Comparison of ENCODE assay signal across 9 cellular contexts in genomic region chr4:113278324-113278934, GRCh38.
DNase-seq lines count a peak whose midpoint lies in the region; ATAC-seq and TF ChIP-seq lines count a peak whose summit lies in the region.
"Had no signal": no experiment of that assay in that cellular context is flagged by ENCODE, and none has a peak within 500 bp of the region (broad histone marks: within the 10 kb centered on the region; RNA-seq: fewer than 3 reads in every experiment).

No MANE protein-coding gene starts in this region.

- H3K36me3 Mint-ChIP-seq in CD8-positive, alpha-beta memory T cell, result no peaks in the 10 kb centered on the region
- H3K36me3 Mint-ChIP-seq in naive thymus-derived CD8-positive, alpha-beta T cell, result no peaks in the 10 kb centered on the region
- H3K36me3 Mint-ChIP-seq: activated naive CD4-positive, alpha-beta T cell treated with anti-CD3 and anti-CD28 coated beads, Interleukin-2, amount 50 U/mL, for 24 hours had no signal

- no peaks in the 10 kb centered on the region for H3K4me1 Mint-ChIP-seq in CD8-positive, alpha-beta memory T cell
- no peaks in the 10 kb centered on the region for H3K4me1 Mint-ChIP-seq in naive thymus-derived CD8-positive, alpha-beta T cell
- H3K4me1 Mint-ChIP-seq: activated naive CD4-positive, alpha-beta T cell treated with anti-CD3 and anti-CD28 coated beads, Interleukin-2, amount 50 U/mL, for 24 hours had no signal

- POLR2A ChIA-PET in CD8-positive, alpha-beta memory T cell (lab: Charles Lee), result no interaction called here
- POLR2A ChIA-PET in naive thymus-derived CD8-positive, alpha-beta T cell (lab: Charles Lee), result no interaction called here

- CTCF ChIA-PET in CD8-positive, alpha-beta memory T cell (lab: Charles Lee), result no interaction called here

- H3K9me3 ChIP-seq in CD8-positive, alpha-beta memory T cell (ENCODE audit: low read length), result no peaks in the 10 kb centered on the region

- H3K27ac Mint-ChIP-seq in CD8-positive, alpha-beta memory T cell, result no peak overlapping the region
- no peak overlapping the region for H3K27ac Mint-ChIP-seq in naive thymus-derived CD8-positive, alpha-beta T cell
- H3K27ac Mint-ChIP-seq: activated naive CD4-positive, alpha-beta T cell treated with anti-CD3 and anti-CD28 coated beads, Interleukin-2, amount 50 U/mL, for 24 hours had no signal

- H3K27ac ChIP-seq in CD8-positive, alpha-beta memory T cell (ENCODE audit: low read depth, low read length), result no peak overlapping the region

- no peaks in the 10 kb centered on the region for H3K36me3 ChIP-seq in CD8-positive, alpha-beta memory T cell (ENCODE audit: insufficient read depth, low read length)

- peak; percentile 99 for ATAC-seq in HG03196 (IDR thresholded peaks at IDR 0.05; ENCODE audit: unreplicated experiment)
- ATAC-seq in naive thymus-derived CD8-positive, alpha-beta T cell, result peak; percentile 53 to 65

- peaks cover 0 to 15% of the 10 kb centered on the region in 2 donors for H3K27me3 Mint-ChIP-seq in CD8-positive, alpha-beta memory T cell
- H3K27me3 Mint-ChIP-seq in naive thymus-derived CD8-positive, alpha-beta T cell, result peaks cover 5 to 23% (median 6%) of the 10 kb centered on the region in 5 donors

- no peaks in the 10 kb centered on the region for H3K27me3 ChIP-seq in CD8-positive, alpha-beta memory T cell (ENCODE audit: insufficient read depth, low read length, poor library complexity, severe bottlenecking)

- H3K4me3 Mint-ChIP-seq in CD8-positive, alpha-beta memory T cell, result no peak overlapping the region
- H3K4me3 Mint-ChIP-seq in naive thymus-derived CD8-positive, alpha-beta T cell, result no peak overlapping the region
- H3K4me3 Mint-ChIP-seq: activated naive CD4-positive, alpha-beta T cell treated with anti-CD3 and anti-CD28 coated beads, Interleukin-2, amount 50 U/mL, for 24 hours had no signal

- TF ChIP-seq CTCF in epithelial cell of proximal tubule (conservative IDR thresholded peaks at IDR 0.05; ENCODE audit: low read depth, low read length), result peak; percentile 98

- peak in 4 of 5 donors; percentile 7 to 55 (median 14) for DNase-seq in CD8-positive, alpha-beta memory T cell
- DNase-seq in GM19240 (ENCODE audit: insufficient read length, low spot score), result peak; percentile 43
- DNase-seq in NCI-H526 (lab: John Stamatoyannopoulos, UW), result peak; percentile 50 to 81
- peak; percentile 56 to 71 for DNase-seq in activated CD4-positive, alpha-beta T cell treated with anti-CD3 and anti-CD28 coated beads, Interleukin-2, amount 50 U/mL, for 48 hours
- DNase-seq in epithelial cell of proximal tubule (ENCODE audit: low read depth), result no peak
- DNase-seq in naive thymus-derived CD8-positive, alpha-beta T cell, result peak in 9 of 10 donors; percentile 10 to 69 (median 25)
- peak; percentile 86 for DNase-seq in superior temporal gyrus (ENCODE audit: extremely low spot score)

- no peaks in the 10 kb centered on the region for H3K9me3 Mint-ChIP-seq in CD8-positive, alpha-beta memory T cell
- H3K9me3 Mint-ChIP-seq in naive thymus-derived CD8-positive, alpha-beta T cell, result no peaks in the 10 kb centered on the region
- H3K9me3 Mint-ChIP-seq: activated naive CD4-positive, alpha-beta T cell treated with anti-CD3 and anti-CD28 coated beads, Interleukin-2, amount 50 U/mL, for 24 hours had no signal

- no peak overlapping the region for H3K4me3 ChIP-seq in CD8-positive, alpha-beta memory T cell (ENCODE audit: low read length)
- H3K4me3 ChIP-seq in epithelial cell of proximal tubule (ENCODE audit: low read depth, low read length), result no peak overlapping the region

- H3K4me1 ChIP-seq in CD8-positive, alpha-beta memory T cell (ENCODE audit: insufficient read depth, low read length), result no peaks in the 10 kb centered on the region
